In the genomic region with DNA sequence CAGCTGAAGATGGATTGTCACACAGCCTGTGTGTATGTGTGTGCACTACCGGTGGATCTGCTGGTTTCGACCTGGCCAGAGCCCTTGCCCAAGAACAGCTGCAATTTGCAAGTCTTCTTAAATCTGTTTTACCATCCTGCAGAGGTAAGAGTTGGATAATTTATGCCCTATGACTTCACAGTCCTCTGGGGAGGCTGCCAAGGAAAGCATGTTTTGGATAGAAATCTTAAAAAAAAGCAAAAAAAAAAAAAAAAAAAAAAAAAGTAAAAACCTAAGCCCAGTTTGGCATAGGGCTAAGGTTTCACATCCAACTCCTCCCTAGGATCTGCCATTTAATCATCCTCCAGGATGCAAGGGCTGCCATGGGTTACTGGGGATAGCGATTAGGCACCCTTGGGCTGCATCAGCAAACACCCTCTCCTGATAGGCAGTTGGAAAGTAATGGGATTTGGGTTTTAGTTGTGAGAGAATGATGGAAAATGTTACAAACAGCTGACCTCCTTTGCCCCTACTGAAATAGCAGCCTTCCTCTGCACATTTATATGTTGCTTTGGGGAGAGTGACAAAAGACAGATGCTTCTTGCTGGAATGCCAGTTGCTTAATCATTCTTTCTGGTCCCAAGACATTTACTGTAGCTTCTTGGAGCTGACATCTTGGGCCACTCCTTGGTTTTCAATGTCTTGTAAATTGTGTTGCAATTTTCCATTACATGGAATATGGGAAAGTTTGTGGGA, we compare ENCODE assay signal across 13 cellular contexts. TPM values are rescaled to one million over a fixed set of nuclear protein-coding genes. Genes with fewer than 3 reads are reported as not detected.
A peak's percentile ranks its signal among the peaks of the same experiment; 100 is the strongest.
DNase-seq lines count a peak whose midpoint lies in the region; ATAC-seq and TF ChIP-seq lines count a peak whose summit lies in the region.
"Had no signal": no experiment of that assay in that cellular context is flagged by ENCODE, and none has a peak within 500 bp of the region (broad histone marks: within the 10 kb centered on the region; RNA-seq: fewer than 3 reads in every experiment).

No MANE protein-coding gene starts in this region.

- no peaks in the 10 kb centered on the region for H3K4me1 ChIP-seq in psoas muscle

- H3K4me3 ChIP-seq in AG09309 (ENCODE audit: control insufficient read depth, low read depth, low read length) (no peak overlapping the region), fibroblast of villous mesenchyme (ENCODE audit: low read depth, low read length) (no peak overlapping the region), psoas muscle (no peak overlapping the region)

- intact Hi-C loops in psoas muscle (cut with DNase I) = loop anchor here in 1 of 2 donors (5.0 kb wide), 1 partner anchor 74 kb away; no protein-coding TSS in a partner anchor

- H3K9me3 ChIP-seq in psoas muscle = no peaks in the 10 kb centered on the region

- no peak overlapping the region for H3K4me3 Mint-ChIP-seq in natural killer cell treated with Interleukin-12 subunit alpha and Interleukin-12 subunit beta and Interleukin-15 and Interleukin-18, amount 100 ng/mL, for 72 hours
- H3K4me3 Mint-ChIP-seq: CD4-positive, alpha-beta T cell had no signal

- no peaks in the 10 kb centered on the region for H3K36me3 ChIP-seq in psoas muscle (ENCODE audit: insufficient read depth in 1 of 2, low read depth in 1 of 2)

- peak; percentile 47 to 79 (median 66) for ATAC-seq in psoas muscle
- no peak for ATAC-seq in natural killer cell treated with Interleukin-12 subunit alpha and Interleukin-12 subunit beta and Interleukin-15 and Interleukin-18, amount 100 ng/mL, for 72 hours
- ATAC-seq: left colon had no signal

- DNase-seq in AG09309 (ENCODE audit: low read depth) (peak; percentile 94), RPMI8226 (peak; percentile 47), fibroblast of villous mesenchyme (ENCODE audit: low read depth) (peak; percentile 100), psoas muscle (peak in 1 of 2 donors; percentile 18), NCI-H146 (lab: John Stamatoyannopoulos, UW) (no peak), GM10266 (ENCODE audit: extremely low spot score) (no peak), mesenteric fat pad (ENCODE audit: low spot score) (no peak)
- DNase-seq in natural killer cell treated with Interleukin-12 subunit alpha and Interleukin-12 subunit beta and Interleukin-15 and Interleukin-18, amount 100 ng/mL, for 72 hours (ENCODE audit: low spot score) = no peak
- DNase-seq: activated CD8-positive, alpha-beta memory T cell treated with anti-CD3 and anti-CD28 coated beads for 24 hours; CD4-positive, alpha-beta T cell; left colon; NCI-H1930; SHP77 had no signal

- peak overlapping the region in 1 of 2 donors; percentile 22 for H3K27ac Mint-ChIP-seq in natural killer cell treated with Interleukin-12 subunit alpha and Interleukin-12 subunit beta and Interleukin-15 and Interleukin-18, amount 100 ng/mL, for 72 hours
- H3K27ac Mint-ChIP-seq: CD4-positive, alpha-beta T cell had no signal

- H3K9me3 Mint-ChIP-seq in natural killer cell treated with Interleukin-12 subunit alpha and Interleukin-12 subunit beta and Interleukin-15 and Interleukin-18, amount 100 ng/mL, for 72 hours = no peaks in the 10 kb centered on the region
- H3K9me3 Mint-ChIP-seq: CD4-positive, alpha-beta T cell had no signal

- H3K27me3 Mint-ChIP-seq in natural killer cell treated with Interleukin-12 subunit alpha and Interleukin-12 subunit beta and Interleukin-15 and Interleukin-18, amount 100 ng/mL, for 72 hours = peaks cover 0 to 3% of the 10 kb centered on the region in 2 donors
- H3K27me3 Mint-ChIP-seq: CD4-positive, alpha-beta T cell had no signal

- 12 to 29% (median 18%) methylated on average over 3 of the region's 3 CpGs for WGBS in psoas muscle, 3 donors

- H3K4me1 Mint-ChIP-seq in natural killer cell treated with Interleukin-12 subunit alpha and Interleukin-12 subunit beta and Interleukin-15 and Interleukin-18, amount 100 ng/mL, for 72 hours (ENCODE audit: low read depth in 2 of 2) = peaks cover 6 to 17% of the 10 kb centered on the region in 2 donors

- no peaks in the 10 kb centered on the region for H3K27me3 ChIP-seq in psoas muscle (ENCODE audit: insufficient read depth in 3 of 3, low read length in 2 of 3)

- no peaks in the 10 kb centered on the region for H3K36me3 Mint-ChIP-seq in natural killer cell treated with Interleukin-12 subunit alpha and Interleukin-12 subunit beta and Interleukin-15 and Interleukin-18, amount 100 ng/mL, for 72 hours

- TF ChIP-seq CTCF in AG09309 (IDR thresholded peaks at IDR 0.05; ENCODE audit: control insufficient read depth, insufficient read depth, low read depth, low read length, missing control alignments) (no peak), fibroblast of villous mesenchyme (IDR thresholded peaks at IDR 0.05; ENCODE audit: insufficient read depth, low read depth, low read length) (no peak), psoas muscle (IDR thresholded peaks at IDR 0.05) (no peak), GM10266 (IDR thresholded peaks at IDR 0.05; ENCODE audit: control insufficient read depth, insufficient read depth, low read depth, missing control alignments) (no peak)

- no peak overlapping the region for H3K27ac ChIP-seq in psoas muscle

RNA-seq across cellular contexts. Expression of a gene that starts 35.3 kb away (rescaled TPM):
- total RNA-seq in fibroblast of villous mesenchyme (not detected in 2 replicates), psoas muscle (not detected), mesenteric fat pad (not detected)
- polyA plus RNA-seq in psoas muscle = not detected
- total RNA-seq in natural killer cell treated with Interleukin-12 subunit alpha and Interleukin-12 subunit beta and Interleukin-15 and Interleukin-18, amount 100 ng/mL, for 72 hours = not detected
- total RNA-seq: left colon had no signal

Comparison
In these comparisons a context has a peak if more than half of its experiments do, and no peak if none do; other contexts are left out.
1. DNase-seq: peak in AG09309 (single experiment), RPMI8226 (single experiment) and fibroblast of villous mesenchyme (single experiment); none in natural killer cell treated with Interleukin-12 subunit alpha and Interleukin-12 subunit beta and Interleukin-15 and Interleukin-18, amount 100 ng/mL, for 72 hours (single experiment), NCI-H146 (single experiment), GM10266 (single experiment) and mesenteric fat pad (single experiment).
2. ATAC-seq: peak in psoas muscle (4 of 4); none in natural killer cell treated with Interleukin-12 subunit alpha and Interleukin-12 subunit beta and Interleukin-15 and Interleukin-18, amount 100 ng/mL, for 72 hours (0 of 2).